ENCODE assay signal across 13 cellular contexts in genomic region chr7:91287685-91288084, GRCh38. TPM values are rescaled to one million over a fixed set of nuclear protein-coding genes. Genes with fewer than 3 reads are reported as not detected.
DNase-seq lines count a peak whose midpoint lies in the region; ATAC-seq and TF ChIP-seq lines count a peak whose summit lies in the region.
"Had no signal": no experiment of that assay in that cellular context is flagged by ENCODE, and none has a peak within 500 bp of the region (broad histone marks: within the 10 kb centered on the region; RNA-seq: fewer than 3 reads in every experiment).

No MANE protein-coding gene starts in this region.

- no peak for TF ChIP-seq CTCF in cardiac muscle cell (IDR thresholded peaks at IDR 0.05; ENCODE audit: low read depth, low read length)
- no peak for TF ChIP-seq CTCF in left ventricle myocardium inferior (IDR thresholded peaks at IDR 0.05; ENCODE audit: borderline replicate concordance)
- peak; percentile 15 for TF ChIP-seq CTCF in cardiac fibroblast (IDR thresholded peaks at IDR 0.05; ENCODE audit: low read depth, low read length)

- H3K27me3 ChIP-seq in cardiac muscle cell (no peaks in the 10 kb centered on the region), left ventricle myocardium inferior (ENCODE audit: low read depth) (no peaks in the 10 kb centered on the region), aorta (ENCODE audit: control insufficient read depth in 1 of 2, insufficient read depth in 2 of 2, low read length in 1 of 2) (no peaks in the 10 kb centered on the region)

- intact Hi-C loops in left ventricle myocardium inferior (cut with micrococcal nuclease), result loop anchor here (5.0 kb wide), 1 partner anchor 350 kb away; no protein-coding TSS in a partner anchor
- intact Hi-C loops in aorta (cut with DNase I), result no loop called here

- peak; percentile 56 for ATAC-seq in aorta (ENCODE audit: low FRiP score)
- ATAC-seq in HG02678 (IDR thresholded peaks at IDR 0.05; ENCODE audit: unreplicated experiment), result no peak
- ATAC-seq in HG02571 (IDR thresholded peaks at IDR 0.05; ENCODE audit: unreplicated experiment), result no peak

- H3K4me1 ChIP-seq in cardiac muscle cell (ENCODE audit: low read depth) (no peaks in the 10 kb centered on the region), left ventricle myocardium inferior (no peaks in the 10 kb centered on the region), aorta (ENCODE audit: control insufficient read depth in 1 of 2, insufficient read depth in 2 of 2, low read length in 2 of 2) (peaks cover 2 to 3% of the 10 kb centered on the region in 2 donors)

- H3K36me3 ChIP-seq in cardiac muscle cell (no peaks in the 10 kb centered on the region), left ventricle myocardium inferior (no peaks in the 10 kb centered on the region), aorta (ENCODE audit: control insufficient read depth in 1 of 2, insufficient read depth in 2 of 2, low read length in 1 of 2) (no peaks in the 10 kb centered on the region)

- H3K9me3 ChIP-seq in cardiac muscle cell (ENCODE audit: low read depth) (no peaks in the 10 kb centered on the region), left ventricle myocardium inferior (replicated peaks) (no peaks in the 10 kb centered on the region), aorta (ENCODE audit: control insufficient read depth, low read length) (no peaks in the 10 kb centered on the region)

- peak; percentile 10 to 18 for DNase-seq in cardiac muscle cell (ENCODE audit: low read depth in 1 of 2, low spot score in 1 of 2)
- no peak for DNase-seq in left ventricle myocardium inferior
- peak in 1 of 2 donors; percentile 23 for DNase-seq in cardiac fibroblast (ENCODE audit: low read depth in 2 of 2)
- peak; percentile 54 for DNase-seq in medulla oblongata (ENCODE audit: extremely low spot score)
- peak in 1 of 2 donors; percentile 57 for DNase-seq in aorta
- DNase-seq in NCI-H2029 (lab: John Stamatoyannopoulos, UW), result no peak
- DNase-seq: activated T-cell treated with anti-CD3 and anti-CD28 coated beads, Interleukin-2, amount 50 U/mL, for 1 hour; DMS79 treated with DMSO at 0.1 percent for 48 hours; effector CD8-positive, alpha-beta T cell had no signal

- no peak overlapping the region for H3K4me3 ChIP-seq in cardiac muscle cell
- H3K4me3 ChIP-seq in left ventricle myocardium inferior, result no peak overlapping the region
- no peak overlapping the region for H3K4me3 ChIP-seq in cardiac fibroblast (replicated peaks in 1 of 2; ENCODE audit: low read depth in 2 of 2, low read length in 2 of 2)
- no peak overlapping the region for H3K4me3 ChIP-seq in aorta (ENCODE audit: low read length in 2 of 2)
- H3K4me3 ChIP-seq: GM12878, GM23338 had no signal

- 1 to 3% methylated on average over 4 of the region's 4 CpGs for WGBS in aorta, 2 donors

- no peak overlapping the region for H3K27ac ChIP-seq in cardiac muscle cell
- H3K27ac ChIP-seq in left ventricle myocardium inferior (replicated peaks), result no peak overlapping the region
- peak overlapping the region; percentile 89 to 91 for H3K27ac ChIP-seq in aorta (ENCODE audit: low read depth in 1 of 2, low read length in 2 of 2)

RNA-seq across cellular contexts. Expression of gene FZD1, which starts 23.5 kb away (rescaled TPM):
- 14.9 and 19.0 TPM in 2 replicates for total RNA-seq in cardiac muscle cell
- polyA plus RNA-seq in cardiac muscle cell, result 11.2 and 14.2 TPM in 2 replicates
- 14.1 TPM for total RNA-seq in left ventricle myocardium inferior
- 10 to 100 TPM; 38.5 to 49.2 TPM for total RNA-seq in aorta
- 10 to 100 TPM in 1 of 2 donors, 1 to 10 TPM in 1; 8.8 to 16.1 TPM for polyA plus RNA-seq in aorta

Comparison
In these comparisons a context has a peak if more than half of its experiments do, and no peak if none do; other contexts are left out.
1. DNase-seq: peak in cardiac muscle cell (2 of 2) and medulla oblongata (single experiment); none in left ventricle myocardium inferior (single experiment) and NCI-H2029 (single experiment).
2. H3K27ac ChIP-seq: peak in aorta (2 of 2); none in cardiac muscle cell (single experiment) and left ventricle myocardium inferior (single experiment).